8 cellular contexts compared by ENCODE assay signal in the genomic region with DNA sequence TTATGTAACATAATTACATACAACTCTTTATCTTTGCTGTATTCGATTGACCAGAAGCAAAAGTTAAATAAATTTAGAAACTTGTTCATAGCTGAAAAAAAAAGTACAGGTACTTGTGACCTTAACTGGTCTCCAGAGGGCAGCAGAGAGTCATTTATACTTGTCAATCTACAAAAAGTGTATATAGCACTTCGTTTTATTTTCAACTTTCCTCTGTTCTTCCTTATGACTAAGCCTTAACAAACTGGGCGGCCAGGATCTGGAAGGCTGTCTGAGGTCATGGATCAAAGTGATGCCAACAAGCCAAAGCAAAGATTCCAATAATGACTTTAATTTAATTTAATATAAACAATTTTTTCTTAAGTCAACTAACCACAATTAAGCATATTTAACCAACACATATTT. TPM values are rescaled to one million over a fixed set of nuclear protein-coding genes. Genes with fewer than 3 reads are reported as not detected.
DNase-seq lines count a peak whose midpoint lies in the region; ATAC-seq and TF ChIP-seq lines count a peak whose summit lies in the region.

No MANE protein-coding gene starts in this region.

- intact Hi-C loops in Right ventricle myocardium superior (cut with DNase I): loop anchor here (5.0 to 10.0 kb wide), 2 partner anchors 207 to 390 kb away; no protein-coding TSS in a partner anchor
- intact Hi-C loops in cardiac septum (cut with DNase I): loop anchor here (5.0 to 10.0 kb wide), 2 partner anchors 342 to 390 kb away; no protein-coding TSS in a partner anchor
- intact Hi-C loops in PC-3 (cut with micrococcal nuclease): loop anchor here (1.0 to 5.0 kb wide), 4 partner anchors 122 to 388 kb away; partner anchors contain the start of gene OTUD1

- H3K4me3 ChIP-seq in PC-3 (ENCODE audit: low read length) (no peak overlapping the region), astrocyte of the cerebellum (ENCODE audit: low read depth, low read length) (no peak overlapping the region), hepatocyte (no peak overlapping the region)

- peak; percentile 76 for TF ChIP-seq CTCF in PC-3 (conservative IDR thresholded peaks at IDR 0.05; ENCODE audit: low read depth, low read length)
- TF ChIP-seq CTCF in astrocyte of the cerebellum (IDR thresholded peaks at IDR 0.05; ENCODE audit: low read depth, low read length, missing control alignments): peak; percentile 46
- TF ChIP-seq CTCF in hepatocyte (IDR thresholded peaks at IDR 0.05; ENCODE audit: poor library complexity): peak; percentile 88

- ATAC-seq in Right ventricle myocardium superior (ENCODE audit: poor library complexity) (peak; percentile 68), HG03460 (IDR thresholded peaks at IDR 0.05; ENCODE audit: unreplicated experiment) (peak; percentile 59), PC-3 (peak; percentile 78)

- H3K27me3 ChIP-seq in PC-3 (ENCODE audit: low read length) (no peaks in the 10 kb centered on the region), hepatocyte (peaks cover 4% of the 10 kb centered on the region)

- in situ Hi-C loops in astrocyte of the cerebellum (cut with HindIII; ENCODE audit: low sequenced_read_pairs): no loop called here

- CTCF ChIA-PET in PC-3 (lab: Charles Lee): interaction anchor here (0.5 to 1.0 kb wide), 5 partner anchors 99 to 1204 kb away, joined by 3 to 4 read pairs (median 3); no protein-coding TSS in a partner anchor

- POLR2A ChIA-PET in PC-3 (lab: Charles Lee; ENCODE audit: unreplicated experiment): no interaction called here

- no peak overlapping the region for H3K27ac ChIP-seq in PC-3 (ENCODE audit: low read length)
- H3K27ac ChIP-seq in hepatocyte: no peak overlapping the region

- H4K20me1 ChIP-seq in PC-3 (ENCODE audit: low read length) (no peaks in the 10 kb centered on the region), hepatocyte (ENCODE audit: insufficient read depth, poor library complexity, severe bottlenecking) (no peaks in the 10 kb centered on the region)

- H3K4me1 ChIP-seq in PC-3 (ENCODE audit: insufficient read depth, low read length) (0 out of 2 replicates have a peak, but pooled peaks cover 5% of the 10 kb centered on the region), hepatocyte (ENCODE audit: insufficient read depth) (no peaks in the 10 kb centered on the region)

- H3F3A ChIP-seq in PC-3 (ENCODE audit: low read length, unreplicated experiment): no peaks in the 10 kb centered on the region

- H3K9me2 ChIP-seq in PC-3 (replicated peaks; ENCODE audit: low read length): no peaks in the 10 kb centered on the region
- no peaks in the 10 kb centered on the region for H3K9me2 ChIP-seq in hepatocyte (replicated peaks; ENCODE audit: insufficient read depth)

- H3K4me2 ChIP-seq in PC-3 (ENCODE audit: low read length) (no peak overlapping the region), hepatocyte (no peak overlapping the region)

- no peak overlapping the region for H3K9ac ChIP-seq in PC-3 (ENCODE audit: low read length)

- no peak overlapping the region for H2AFZ ChIP-seq in PC-3 (ENCODE audit: low read length)
- no peak overlapping the region for H2AFZ ChIP-seq in hepatocyte

- DNase-seq in Right ventricle myocardium superior (no peak), cardiac septum (ENCODE audit: low spot score) (no peak), PC-3 (peak; percentile 88), astrocyte of the cerebellum (ENCODE audit: low read depth) (peak; percentile 83), hepatocyte (ENCODE audit: low spot score) (peak; percentile 91), smooth muscle cell of the brain vasculature (ENCODE audit: low read depth, low spot score) (peak; percentile 58), GOT3 (lab: John Stamatoyannopoulos, UW) (no peak)

- H3K9me3 ChIP-seq in PC-3 (ENCODE audit: low read length) (no peaks in the 10 kb centered on the region), hepatocyte (ENCODE audit: low read depth) (no peaks in the 10 kb centered on the region)

- H3K79me2 ChIP-seq in PC-3 (ENCODE audit: low read length): no peaks in the 10 kb centered on the region
- no peaks in the 10 kb centered on the region for H3K79me2 ChIP-seq in hepatocyte

- no peaks in the 10 kb centered on the region for H3K36me3 ChIP-seq in PC-3 (ENCODE audit: low read depth, low read length)
- H3K36me3 ChIP-seq in hepatocyte (replicated peaks; ENCODE audit: insufficient read depth, low read depth): no peaks in the 10 kb centered on the region

- 6% methylated on average over 3 of the region's 3 CpGs for WGBS in hepatocyte (ENCODE audit: low lambda C conversion rate, missing lambda C conversion rate)

- BruUV-seq in PC-3 (replicated peaks; lab: Mats Ljungman, UMichigan): no TSS peak

RNA-seq across cellular contexts. Expression of gene C10orf67, which starts 29.8 kb away (rescaled TPM):
- total RNA-seq in Right ventricle myocardium superior (0.54 TPM), cardiac septum (0.35 TPM), PC-3 (2014; rRNA removed) (0.15 and 0.29 TPM in 2 replicates), hepatocyte (0.10 TPM in 1 of 2 replicates, not detected in the other)
- polyA plus RNA-seq in hepatocyte: not detected in 2 replicates

Comparison
In these comparisons a context has a peak if more than half of its experiments do, and no peak if none do; other contexts are left out.
1. DNase-seq: peak in PC-3 (single experiment), astrocyte of the cerebellum (single experiment), hepatocyte (single experiment) and smooth muscle cell of the brain vasculature (single experiment); none in Right ventricle myocardium superior (single experiment), cardiac septum (single experiment) and GOT3 (single experiment).
2. Peak in every context shown above with its lines, with median percentiles within 50 percentile points of each other: ATAC-seq and CTCF ChIP-seq.